In genomic region chr6:157873735-157874344, GRCh38 we compare ENCODE assay signal across 8 cellular contexts. TPM values are rescaled to one million over a fixed set of nuclear protein-coding genes. Genes with fewer than 3 reads are reported as not detected.
DNase-seq lines count a peak whose midpoint lies in the region; ATAC-seq, FAIRE-seq and TF ChIP-seq lines count a peak whose summit lies in the region.

No MANE protein-coding gene starts in this region.

- H3K36me3 Mint-ChIP-seq in activated T-helper 1 cell treated with anti-CD3 and anti-CD28 coated beads, Interleukin-12 subunit alpha, Interleukin-12 subunit beta, Interleukin-2, Interleukin-4 antibody, amounts not matched to agents 30 ng/mL and 10 ng/mL and 1 ng/mL, durations not matched to agents 14 hours and 24 hours and 36 hours (ENCODE audit: low read depth), result peaks cover 46% of the 10 kb centered on the region

- FAIRE-seq in GM12891 (lab: Jason Lieb, UNC), result peak; percentile 90
- FAIRE-seq in RCC 7860 (lab: Jason Lieb, UNC), result no peak

- H3K36me3 ChIP-seq in ovary (no peaks in the 10 kb centered on the region), tibial nerve (peaks cover 0 to 69% (median 0%) of the 10 kb centered on the region in 3 donors)

- peaks cover 29% of the 10 kb centered on the region for H3K4me1 Mint-ChIP-seq in activated T-helper 1 cell treated with anti-CD3 and anti-CD28 coated beads, Interleukin-12 subunit alpha, Interleukin-12 subunit beta, Interleukin-2, Interleukin-4 antibody, amounts not matched to agents 30 ng/mL and 10 ng/mL and 1 ng/mL, durations not matched to agents 14 hours and 24 hours and 36 hours (ENCODE audit: low read depth)

- H3K27me3 Mint-ChIP-seq in activated T-helper 1 cell treated with anti-CD3 and anti-CD28 coated beads, Interleukin-12 subunit alpha, Interleukin-12 subunit beta, Interleukin-2, Interleukin-4 antibody, amounts not matched to agents 30 ng/mL and 10 ng/mL and 1 ng/mL, durations not matched to agents 14 hours and 24 hours and 36 hours (ENCODE audit: insufficient read depth), result no peaks in the 10 kb centered on the region

- H3K4me1 ChIP-seq in ovary (ENCODE audit: insufficient read depth), result no peaks in the 10 kb centered on the region
- peaks cover 0 to 4% (median 0%) of the 10 kb centered on the region in 4 donors for H3K4me1 ChIP-seq in tibial nerve

- H3K4me3 Mint-ChIP-seq in activated T-helper 1 cell treated with anti-CD3 and anti-CD28 coated beads, Interleukin-12 subunit alpha, Interleukin-12 subunit beta, Interleukin-2, Interleukin-4 antibody, amounts not matched to agents 30 ng/mL and 10 ng/mL and 1 ng/mL, durations not matched to agents 14 hours and 24 hours and 36 hours, result no peak overlapping the region

- H3K9me3 Mint-ChIP-seq in activated T-helper 1 cell treated with anti-CD3 and anti-CD28 coated beads, Interleukin-12 subunit alpha, Interleukin-12 subunit beta, Interleukin-2, Interleukin-4 antibody, amounts not matched to agents 30 ng/mL and 10 ng/mL and 1 ng/mL, durations not matched to agents 14 hours and 24 hours and 36 hours, result no peaks in the 10 kb centered on the region

- H3K27me3 ChIP-seq in ovary (no peaks in the 10 kb centered on the region), tibial nerve (no peaks in the 10 kb centered on the region)

- no peak overlapping the region for H3K27ac Mint-ChIP-seq in activated T-helper 1 cell treated with anti-CD3 and anti-CD28 coated beads, Interleukin-12 subunit alpha, Interleukin-12 subunit beta, Interleukin-2, Interleukin-4 antibody, amounts not matched to agents 30 ng/mL and 10 ng/mL and 1 ng/mL, durations not matched to agents 14 hours and 24 hours and 36 hours

- TF ChIP-seq CTCF in ovary (IDR thresholded peaks at IDR 0.05), result peak in 2 of 3 donors; percentile 38 to 53
- peak; percentile 53 to 78 (median 70) for TF ChIP-seq CTCF in tibial nerve (IDR thresholded peaks at IDR 0.05)

- ATAC-seq in HG03520 (IDR thresholded peaks at IDR 0.05; ENCODE audit: unreplicated experiment), result peak; percentile 64

- no peaks in the 10 kb centered on the region for H3K9me3 ChIP-seq in ovary
- H3K9me3 ChIP-seq in tibial nerve, result no peaks in the 10 kb centered on the region

- no peak for TF ChIP-seq POLR2A in GM12891 (IDR thresholded peaks at IDR 0.05; ENCODE audit: low read depth, low read length)
- no peak for TF ChIP-seq POLR2A in ovary (IDR thresholded peaks at IDR 0.05)
- TF ChIP-seq POLR2A in tibial nerve (IDR thresholded peaks at IDR 0.05), result no peak

- TF ChIP-seq EP300 in ovary (IDR thresholded peaks at IDR 0.05) (no peak), tibial nerve (IDR thresholded peaks at IDR 0.05) (no peak)

- DNase-seq in 8988T (peak; percentile 18), GM12891 (ENCODE audit: insufficient read length, low spot score) (peak; percentile 40), RCC 7860 (ENCODE audit: low spot score) (peak; percentile 33), fibroblast of the conjunctiva (ENCODE audit: low read depth) (peak; percentile 55), ovary (peak; percentile 49 to 74 (median 68)), tibial nerve (ENCODE audit: low spot score in 2 of 2) (peak; percentile 57 to 67)
- DNase-seq in activated T-helper 1 cell treated with anti-CD3 and anti-CD28 coated beads, Interleukin-12 subunit alpha, Interleukin-12 subunit beta, Interleukin-2, Interleukin-4 antibody, amounts not matched to agents 30 ng/mL and 10 ng/mL and 1 ng/mL, durations not matched to agents 14 hours and 24 hours and 36 hours (ENCODE audit: low spot score), result peak; percentile 69

- WGBS in ovary, 3 donors, result 68 to 69% (median 69%) methylated on average over 9 of the region's 9 CpGs
- 71 to 72% methylated on average over 9 of the region's 9 CpGs for WGBS in tibial nerve, 2 donors

- intact Hi-C loops in activated T-helper 1 cell treated with anti-CD3 and anti-CD28 coated beads, Interleukin-12 subunit alpha, Interleukin-12 subunit beta, Interleukin-2, Interleukin-4 antibody, amounts not matched to agents 30 ng/mL and 10 ng/mL and 1 ng/mL, durations not matched to agents 14 hours and 24 hours and 36 hours (cut with micrococcal nuclease), result loop anchor here (1.0 to 10.0 kb wide), 5 partner anchors 73 to 549 kb away; partner anchors contain the start of gene TMEM242
- intact Hi-C loops in ovary (cut with DNase I), result no loop called here

- no peak overlapping the region for H3K4me3 ChIP-seq in ovary
- no peak overlapping the region for H3K4me3 ChIP-seq in tibial nerve

- no peak overlapping the region for H3K27ac ChIP-seq in ovary
- no peak overlapping the region for H3K27ac ChIP-seq in tibial nerve

TF ChIP-seq in GM12891, 5 proteins besides CTCF, POLR2A, EP300 and RAD21:
- TF ChIP-seq POU2F2 (IDR thresholded peaks at IDR 0.05; ENCODE audit: low read depth, low read length) (no peak), PAX5 (IDR thresholded peaks at IDR 0.05; ENCODE audit: insufficient read depth, low read length, severe bottlenecking) (no peak), TAF1 (IDR thresholded peaks at IDR 0.05; ENCODE audit: low read depth, low read length) (no peak), SPI1 (IDR thresholded peaks at IDR 0.05; ENCODE audit: low read depth, low read length) (no peak), POLR2AphosphoS5 (IDR thresholded peaks at IDR 0.05; ENCODE audit: low read depth, low read length) (no peak)

RNA-seq across cellular contexts. Expression of gene SNX9, which starts 50.8 kb away (rescaled TPM):
- polyA plus RNA-seq in GM12891 (2012; ENCODE audit: low read depth, missing spikeins), result 1.6 TPM
- 53.4 TPM in 2 replicates for total RNA-seq in activated T-helper 1 cell treated with anti-CD3 and anti-CD28 coated beads, Interleukin-12 subunit alpha, Interleukin-12 subunit beta, Interleukin-2, Interleukin-4 antibody, amounts not matched to agents 30 ng/mL and 10 ng/mL and 1 ng/mL, durations not matched to agents 14 hours and 24 hours and 36 hours
- total RNA-seq in ovary (10 to 100 TPM; 32.9 to 47.8 (median 38.7) TPM), tibial nerve (10 to 100 TPM; 61.2 to 69.2 (median 63.9) TPM)
- polyA plus RNA-seq in ovary, result 10 to 100 TPM; 31.2 to 48.0 TPM

Comparison
In these comparisons a context has a peak if more than half of its experiments do, and no peak if none do; other contexts are left out.
1. DNase-seq: peak in every context shown above with its lines; median percentile 69 in activated T-helper 1 cell treated with anti-CD3 and anti-CD28 coated beads, Interleukin-12 subunit alpha, Interleukin-12 subunit beta, Interleukin-2, Interleukin-4 antibody, amounts not matched to agents 30 ng/mL and 10 ng/mL and 1 ng/mL, durations not matched to agents 14 hours and 24 hours and 36 hours; 68 in ovary; 62 in tibial nerve; 55 in fibroblast of the conjunctiva; 40 in GM12891; 33 in RCC 7860; 18 in 8988T.